26 cellular contexts compared by ENCODE assay signal in the genomic region with DNA sequence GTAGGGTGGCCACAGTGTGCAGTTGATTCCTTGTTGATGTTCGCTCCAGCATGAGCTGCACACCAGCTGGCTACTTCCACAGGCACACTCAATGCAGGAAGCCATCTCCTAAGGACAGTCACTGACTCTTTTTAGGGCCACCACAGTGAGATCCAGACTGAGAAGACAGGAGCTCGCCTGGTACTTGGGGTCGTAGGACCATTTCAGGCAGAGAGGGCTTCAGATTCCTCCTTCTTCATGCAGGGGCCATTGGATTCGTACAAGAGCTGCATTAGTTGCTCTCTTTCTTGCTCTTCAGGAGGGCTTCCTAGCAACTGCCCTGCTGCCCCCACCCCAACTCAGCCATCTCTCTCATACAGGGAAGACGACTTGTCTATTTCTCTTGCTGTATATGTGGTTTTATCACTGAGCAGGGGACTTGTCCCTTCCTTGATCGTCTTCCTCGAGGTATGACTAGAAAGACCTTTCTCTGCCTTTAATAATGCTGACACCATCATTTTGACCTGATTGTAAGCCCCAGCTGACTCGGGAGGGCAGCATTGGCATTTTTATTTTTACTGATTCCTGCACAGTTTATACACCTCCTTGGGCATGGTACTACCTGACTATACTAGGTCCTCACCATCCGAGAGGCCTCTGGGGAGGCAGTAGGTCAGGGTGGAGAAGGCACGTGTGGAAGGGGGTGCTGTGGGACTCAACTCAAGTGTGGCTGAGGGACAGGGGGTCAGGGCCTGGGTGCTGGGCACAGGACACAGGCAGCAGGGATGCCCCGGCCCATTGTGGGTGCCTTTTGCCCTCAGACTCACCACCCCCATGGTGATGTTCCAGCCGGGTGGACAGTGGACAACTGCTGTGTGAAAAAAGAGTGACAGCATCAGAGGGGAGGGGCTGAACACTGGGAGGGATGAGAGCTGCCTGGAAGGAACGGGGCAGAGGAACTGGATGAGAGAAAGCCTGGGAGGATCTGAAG.
"Had no signal": no experiment of that assay in that cellular context is flagged by ENCODE, and none has a peak within 500 bp of the region (broad histone marks: within the 10 kb centered on the region; RNA-seq: fewer than 3 reads in every experiment).

No MANE protein-coding gene starts in this region.

- H3K27me3 ChIP-seq: ascending aorta, body of pancreas had no signal

- H3K4me2 ChIP-seq: KMS-11 had no signal

- FAIRE-seq: bronchial epithelial cell had no signal

- DNase-seq: activated CD4-positive, alpha-beta T cell treated with anti-CD3 and anti-CD28 coated beads for 48 hours; activated CD4-positive, alpha-beta T cell treated with anti-CD3 and anti-CD28 coated beads, Interleukin-2, amount 50 U/mL, for 48 hours; activated CD4-positive, CD25-positive, alpha-beta regulatory T cell treated with anti-CD3 and anti-CD28 coated beads, Interleukin-2, amount 50 U/mL, for 72 hours; activated effector memory CD4-positive, alpha-beta T cell treated with Interleukin-2 at 50 U/mL for 16 hours; activated naive CD4-positive, alpha-beta T cell; activated naive CD8-positive, alpha-beta T cell treated with anti-CD3 and anti-CD28 coated beads, Interleukin-2, amount 50 U/mL, for 24 hours; activated T-cell treated with anti-CD3 and anti-CD28 coated beads, Interleukin-2, amount 50 U/mL, for 24 hours; amniotic stem cell; body of pancreas; central memory CD4-positive, alpha-beta T cell; MV-4-11; NCI-H1092 treated with DMSO at 0.1 percent for 48 hours; NCI-H1436; NCI-H1694 treated with DMSO at 0.1 percent for 48 hours; NCI-H2029 treated with DMSO at 0.1 percent for 48 hours; NCI-H345; NCI-H510A; NCI-H526 treated with DMSO at 0.1 percent for 48 hours; NCI-H82; SIG-M5; T-helper 17 cell; T-helper 9 cell had no signal

- H3K4me1 ChIP-seq: ascending aorta, body of pancreas had no signal

- H3K9ac ChIP-seq: KMS-11 had no signal

- H3K36me3 ChIP-seq: ascending aorta had no signal

- H3K27ac ChIP-seq: ascending aorta, body of pancreas, KMS-11 had no signal

- H3K4me3 ChIP-seq: ascending aorta, body of pancreas had no signal

- ATAC-seq: activated naive CD4-positive, alpha-beta T cell treated with anti-CD3 and anti-CD28 coated beads, Interleukin-2, amount 50 U/mL, for 72 hours; activated naive CD8-positive, alpha-beta T cell treated with anti-CD3 and anti-CD28 coated beads, Interleukin-2, amount 50 U/mL, for 24 hours; body of pancreas; T-helper 17 cell had no signal

- H3K9me3 ChIP-seq: ascending aorta, body of pancreas had no signal
